1 cellular context compared by ENCODE assay signal in the genomic region with DNA sequence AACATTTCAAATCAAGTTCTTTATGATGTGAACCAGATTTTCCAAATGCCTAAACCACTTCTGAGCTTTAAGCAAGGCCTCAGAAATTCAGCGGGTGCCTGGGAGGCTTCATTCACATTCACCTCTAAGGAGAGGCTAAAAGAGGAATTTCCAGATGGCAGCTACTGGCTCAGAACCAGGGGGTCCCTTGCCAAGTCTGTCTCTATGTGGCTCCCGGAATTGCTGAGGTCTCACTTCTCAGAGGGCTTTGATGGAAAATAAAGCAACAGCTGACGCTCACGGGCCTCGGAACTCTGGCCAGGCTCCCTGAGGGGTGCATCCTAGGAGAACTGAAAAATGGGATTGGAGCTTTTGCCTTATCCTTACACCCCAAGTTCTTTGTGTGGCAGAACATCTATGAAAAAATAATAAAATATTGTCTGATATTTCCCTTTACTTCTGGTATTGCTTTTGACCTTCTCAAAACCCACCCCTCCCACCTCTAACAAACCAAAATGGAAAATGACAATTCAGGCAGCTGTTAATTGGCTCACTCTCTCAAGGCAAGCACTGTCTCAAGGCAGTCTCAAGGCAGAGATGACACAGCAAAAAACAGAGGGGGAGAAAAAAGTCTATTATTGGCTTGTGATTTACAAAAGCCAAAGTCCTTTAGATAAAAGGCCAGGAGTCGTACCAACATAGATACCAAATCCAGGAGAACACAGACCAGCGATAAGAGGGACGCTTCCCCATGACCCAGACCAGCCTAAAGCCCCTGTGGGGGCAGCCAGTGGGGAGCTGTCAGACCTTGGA.
TF ChIP-seq lines count a peak whose summit lies in the region.

No MANE protein-coding gene starts in this region.

TF ChIP-seq in HepG2, 621 proteins besides CTCF, POLR2A, EP300 and RAD21:
- TF ChIP-seq SSRP1 (CRISPR knock-in tag; IDR thresholded peaks at IDR 0.05) (no peak), RARA (CRISPR knock-in tag; IDR thresholded peaks at IDR 0.05) (no peak), MAFK (conservative IDR thresholded peaks at IDR 0.05 in 1 of 2, IDR thresholded peaks at IDR 0.05 in 1 of 2; ENCODE audit: low read length in 2 of 2) (peak; percentile 22 to 39; a peak in 1 of 4 replicates), NFE2L2 (IDR thresholded peaks at IDR 0.05; ENCODE audit: low read length) (peak; percentile 88), RBM22 (optimal IDR thresholded peaks at IDR 0.05; ENCODE audit: low read length) (no peak)
TF ChIP-seq in HepG2: peak in this region for 2.
